In genomic region chr14:58663494-58664111, GRCh38 we compare ENCODE assay signal across 11 cellular contexts. TPM values are rescaled to one million over a fixed set of nuclear protein-coding genes. Genes with fewer than 3 reads are reported as not detected.
DNase-seq lines count a peak whose midpoint lies in the region; ATAC-seq, FAIRE-seq and TF ChIP-seq lines count a peak whose summit lies in the region.
"Had no signal": no experiment of that assay in that cellular context is flagged by ENCODE, and none has a peak within 500 bp of the region (broad histone marks: within the 10 kb centered on the region; RNA-seq: fewer than 3 reads in every experiment).

No MANE protein-coding gene starts in this region.

- H3K79me2 ChIP-seq in GM23248 (ENCODE audit: insufficient read depth): no peaks in the 10 kb centered on the region

- peak overlapping the region; percentile 0 for H3K4me2 ChIP-seq in GM23248 (ENCODE audit: unreplicated experiment)

- no peak overlapping the region for H2AFZ ChIP-seq in GM23248

- in situ Hi-C loops in GM23248 (cut with MboI): no loop called here

- H3K4me3 ChIP-seq in GM23248 (no peak overlapping the region), pancreas (no peak overlapping the region)

- no peaks in the 10 kb centered on the region for H3K9me2 ChIP-seq in GM23248 (ENCODE audit: insufficient read depth)

- DNase-seq in GM23248 (peak; percentile 71), NCI-H2171 treated with DMSO at 0.1 percent for 48 hours (lab: John Stamatoyannopoulos, UW) (peak; percentile 99), dedifferentiated amniotic fluid mesenchymal stem cell (ENCODE audit: extremely low spot score) (peak; percentile 49), pancreas (no peak), DMS114 treated with DMSO at 0.1 percent for 48 hours (lab: John Stamatoyannopoulos, UW; ENCODE audit: unreplicated experiment) (no peak)
- DNase-seq in natural killer cell treated with Interleukin-12 subunit alpha and Interleukin-12 subunit beta and Interleukin-15 and Interleukin-18, amount 100 ng/mL, for 72 hours (ENCODE audit: low spot score): no peak
- DNase-seq: kidney had no signal

- H3K4me1 ChIP-seq in GM23248 (ENCODE audit: insufficient read depth): peaks cover 14% of the 10 kb centered on the region
- no peaks in the 10 kb centered on the region for H3K4me1 ChIP-seq in pancreas

- 0 out of 2 replicates have a peak, but pooled peaks cover 10% of the 10 kb centered on the region for H3F3A ChIP-seq in GM23248 (ENCODE audit: insufficient read depth)

- no peaks in the 10 kb centered on the region for H3K4me1 Mint-ChIP-seq in natural killer cell treated with Interleukin-12 subunit alpha and Interleukin-12 subunit beta and Interleukin-15 and Interleukin-18, amount 100 ng/mL, for 72 hours (ENCODE audit: low read depth in 2 of 2)

- no peak for TF ChIP-seq CTCF in pancreas (IDR thresholded peaks at IDR 0.05)

- H3K9me3 ChIP-seq in GM23248 (ENCODE audit: low read depth) (no peaks in the 10 kb centered on the region), pancreas (no peaks in the 10 kb centered on the region)

- H3K36me3 Mint-ChIP-seq in natural killer cell treated with Interleukin-12 subunit alpha and Interleukin-12 subunit beta and Interleukin-15 and Interleukin-18, amount 100 ng/mL, for 72 hours: no peaks in the 10 kb centered on the region
- H3K36me3 Mint-ChIP-seq: activated naive CD8-positive, alpha-beta T cell had no signal

- no peak overlapping the region for H3K27ac Mint-ChIP-seq in natural killer cell treated with Interleukin-12 subunit alpha and Interleukin-12 subunit beta and Interleukin-15 and Interleukin-18, amount 100 ng/mL, for 72 hours
- H3K27ac Mint-ChIP-seq: activated naive CD8-positive, alpha-beta T cell had no signal

- ATAC-seq in pancreas: peak in 3 of 4 donors; percentile 45 to 77 (median 70)
- no peak for ATAC-seq in GM19351 (IDR thresholded peaks at IDR 0.05; ENCODE audit: unreplicated experiment)
- no peak for ATAC-seq in natural killer cell treated with Interleukin-12 subunit alpha and Interleukin-12 subunit beta and Interleukin-15 and Interleukin-18, amount 100 ng/mL, for 72 hours
- no peak for ATAC-seq in GM18873 (IDR thresholded peaks at IDR 0.05; ENCODE audit: low FRiP score, unreplicated experiment)

- WGBS in GM23248 (ENCODE audit: low coverage in 1 of 2, low lambda C conversion rate in 2 of 2, missing lambda C conversion rate in 2 of 2), 2 experiments: 0 to 2% methylated on average over 2 of the region's 2 CpGs
- WGBS in pancreas, 2 donors: 11 to 12% methylated on average over 2 of the region's 2 CpGs

- H3K27ac ChIP-seq in GM23248: no peak overlapping the region
- H3K27ac ChIP-seq in pancreas: peak overlapping the region in 1 of 4 donors; percentile 28

- intact Hi-C loops in pancreas (cut with DNase I): no loop called here

- H3K27me3 ChIP-seq in GM23248 (replicated peaks; ENCODE audit: insufficient read depth): no peaks in the 10 kb centered on the region
- no peaks in the 10 kb centered on the region for H3K27me3 ChIP-seq in pancreas

- no peak overlapping the region for H3K9ac ChIP-seq in GM23248

- H3K36me3 ChIP-seq in GM23248 (ENCODE audit: low read depth) (no peaks in the 10 kb centered on the region), pancreas (no peaks in the 10 kb centered on the region)

- no peaks in the 10 kb centered on the region for H4K20me1 ChIP-seq in GM23248 (ENCODE audit: insufficient read depth)

- FAIRE-seq in pancreas (lab: Jason Lieb, UNC): no peak
- FAIRE-seq: GM18507, kidney had no signal

- H3K4me3 Mint-ChIP-seq in natural killer cell treated with Interleukin-12 subunit alpha and Interleukin-12 subunit beta and Interleukin-15 and Interleukin-18, amount 100 ng/mL, for 72 hours: no peak overlapping the region
- H3K4me3 Mint-ChIP-seq: activated naive CD8-positive, alpha-beta T cell had no signal

- peaks cover 14 to 21% of the 10 kb centered on the region in 2 donors for H3K27me3 Mint-ChIP-seq in natural killer cell treated with Interleukin-12 subunit alpha and Interleukin-12 subunit beta and Interleukin-15 and Interleukin-18, amount 100 ng/mL, for 72 hours
- H3K27me3 Mint-ChIP-seq: activated naive CD8-positive, alpha-beta T cell had no signal

- H3K9me3 Mint-ChIP-seq in natural killer cell treated with Interleukin-12 subunit alpha and Interleukin-12 subunit beta and Interleukin-15 and Interleukin-18, amount 100 ng/mL, for 72 hours: no peaks in the 10 kb centered on the region

RNA-seq across cellular contexts. Expression of gene DACT1, which starts 25.8 kb away (rescaled TPM):
- 21.2 and 26.9 TPM in 2 replicates for total RNA-seq in GM23248 (2014; rRNA removed; shearing (Covaris generic))
- polyA plus RNA-seq in GM23248 (2016; fragmentation: Nextera tagmentation; extraction: Ambion mirVana) (6.5 and 6.8 TPM in 2 replicates), pancreas (1 to 10 TPM in 1 of 2 donors, under 1 TPM in 1; 0.80 to 1.3 TPM)
- 1 to 10 TPM in 3 of 6 donors, under 1 TPM in 3; 0.69 to 7.5 (median 1.2) TPM for total RNA-seq in pancreas
- total RNA-seq in natural killer cell treated with Interleukin-12 subunit alpha and Interleukin-12 subunit beta and Interleukin-15 and Interleukin-18, amount 100 ng/mL, for 72 hours: not detected

Comparison
In these comparisons a context has a peak if more than half of its experiments do, and no peak if none do; other contexts are left out.
1. DNase-seq: peak in GM23248 (single experiment), NCI-H2171 treated with DMSO at 0.1 percent for 48 hours (single experiment) and dedifferentiated amniotic fluid mesenchymal stem cell (single experiment); none in pancreas (0 of 6), natural killer cell treated with Interleukin-12 subunit alpha and Interleukin-12 subunit beta and Interleukin-15 and Interleukin-18, amount 100 ng/mL, for 72 hours (single experiment) and DMS114 treated with DMSO at 0.1 percent for 48 hours (single experiment).
2. ATAC-seq: peak in pancreas (3 of 4); none in GM19351 (single experiment), natural killer cell treated with Interleukin-12 subunit alpha and Interleukin-12 subunit beta and Interleukin-15 and Interleukin-18, amount 100 ng/mL, for 72 hours (0 of 2) and GM18873 (single experiment).